1 cellular context compared by ENCODE assay signal in genomic region chr6:70667711-70668498, GRCh38.
A peak's percentile ranks its signal among the peaks of the same experiment; 100 is the strongest.
TF ChIP-seq lines count a peak whose summit lies in the region.

Gene SMAP1 (plus strand): TSS chr6:70667883. CDS start chr6:70668024, 141 bp downstream.

TF ChIP-seq in HepG2, 621 proteins besides CTCF, POLR2A, EP300 and RAD21 (continued from another document and continues in another):
- 0 out of 2 replicates have a peak, but pooled peaks have one; percentile 38 for TF ChIP-seq HOMEZ (CRISPR knock-in tag; IDR thresholded peaks at IDR 0.05; ENCODE audit: low read depth)
- peak; percentile 55; the same call in 1 of the 2 replicates for TF ChIP-seq ZNF766 (CRISPR knock-in tag; IDR thresholded peaks at IDR 0.05; ENCODE audit: borderline replicate concordance)
- TF ChIP-seq MTERF4 (CRISPR knock-in tag; IDR thresholded peaks at IDR 0.05), result peak; percentile 63; the same call in 1 of the 2 replicates
- peak; percentile 76; the same call in 1 of the 2 replicates for TF ChIP-seq ZNF605 (CRISPR knock-in tag; IDR thresholded peaks at IDR 0.05)
- peak; percentile 58; the same call in 1 of the 2 replicates for TF ChIP-seq JUN (CRISPR knock-in tag; IDR thresholded peaks at IDR 0.05)
- TF ChIP-seq NCOA5 (CRISPR knock-in tag; IDR thresholded peaks at IDR 0.05), result no peak
- peak; percentile 66; the same call in 1 of the 2 replicates for TF ChIP-seq ZNF788 (CRISPR knock-in tag; IDR thresholded peaks at IDR 0.05; ENCODE audit: borderline replicate concordance)
- TF ChIP-seq ZBTB3 (CRISPR knock-in tag; IDR thresholded peaks at IDR 0.05; ENCODE audit: borderline replicate concordance, low read depth), result peak; percentile 79; the same call in 1 of the 2 replicates
- 0 out of 2 replicates have a peak, but pooled peaks have one; percentile 65 for TF ChIP-seq GZF1 (CRISPR knock-in tag; IDR thresholded peaks at IDR 0.05)
- peak; percentile 85; the same call in 1 of the 2 replicates for TF ChIP-seq BRF2 (CRISPR knock-in tag; IDR thresholded peaks at IDR 0.05)
- TF ChIP-seq ZNF331 (CRISPR knock-in tag; IDR thresholded peaks at IDR 0.05), result peak; percentile 33; the same call in 1 of the 2 replicates
- peak; percentile 20; the same call in 1 of the 2 replicates for TF ChIP-seq NAIF1 (CRISPR knock-in tag; IDR thresholded peaks at IDR 0.05; ENCODE audit: borderline replicate concordance)
- no peak for TF ChIP-seq FOXK2 (IDR thresholded peaks at IDR 0.05)
- TF ChIP-seq ZNF12 (CRISPR knock-in tag; IDR thresholded peaks at IDR 0.05), result peak; percentile 46; the same call in 1 of the 2 replicates
- TF ChIP-seq ZNF264 (CRISPR knock-in tag; IDR thresholded peaks at IDR 0.05), result 0 out of 2 replicates have a peak, but pooled peaks have one; percentile 7
- peak; percentile 59; the same call in 1 of the 2 replicates for TF ChIP-seq MXD4 (CRISPR knock-in tag; IDR thresholded peaks at IDR 0.05)
- no peak for TF ChIP-seq CEBPG (CRISPR knock-in tag; IDR thresholded peaks at IDR 0.05)
- peak; percentile 69; the same call in 1 of the 2 replicates for TF ChIP-seq XBP1 (CRISPR knock-in tag; IDR thresholded peaks at IDR 0.05)
- peak; percentile 77 for TF ChIP-seq ETV5 (CRISPR knock-in tag; IDR thresholded peaks at IDR 0.05; ENCODE audit: borderline replicate concordance)
- TF ChIP-seq ZNF468 (CRISPR knock-in tag; IDR thresholded peaks at IDR 0.05), result 0 out of 2 replicates have a peak, but pooled peaks have one; percentile 76
- peak; percentile 35; the same call in 1 of the 2 replicates for TF ChIP-seq ZNF710 (CRISPR knock-in tag; IDR thresholded peaks at IDR 0.05; ENCODE audit: borderline replicate concordance)
- TF ChIP-seq KDM5B (CRISPR knock-in tag; IDR thresholded peaks at IDR 0.05; ENCODE audit: borderline replicate concordance), result peak; percentile 94
- no peak for TF ChIP-seq FOXO1 (CRISPR knock-in tag; IDR thresholded peaks at IDR 0.05)
- TF ChIP-seq ZSCAN29 (CRISPR knock-in tag; conservative IDR thresholded peaks at IDR 0.05), result peak; percentile 87; the same call in 1 of the 2 replicates
- TF ChIP-seq GLI4 (CRISPR knock-in tag; IDR thresholded peaks at IDR 0.05; ENCODE audit: borderline replicate concordance), result peak; percentile 80; the same call in 1 of the 2 replicates
- peak; percentile 50; the same call in 1 of the 2 replicates for TF ChIP-seq MYC (CRISPR knock-in tag; IDR thresholded peaks at IDR 0.05; ENCODE audit: borderline replicate concordance)
- TF ChIP-seq ZNF343 (CRISPR knock-in tag; IDR thresholded peaks at IDR 0.05), result peak; percentile 91
- peak; percentile 58; the same call in 1 of the 2 replicates for TF ChIP-seq ZGPAT (CRISPR knock-in tag; IDR thresholded peaks at IDR 0.05)
- peak; percentile 95 for TF ChIP-seq ZSCAN21 (CRISPR knock-in tag; IDR thresholded peaks at IDR 0.05; ENCODE audit: borderline replicate concordance)
- no peak for TF ChIP-seq TBP (CRISPR knock-in tag; IDR thresholded peaks at IDR 0.05)
- TF ChIP-seq REXO4 (CRISPR knock-in tag; IDR thresholded peaks at IDR 0.05; ENCODE audit: borderline replicate concordance), result 0 out of 2 replicates have a peak, but pooled peaks have one; percentile 25
- TF ChIP-seq ELF3 (CRISPR knock-in tag; IDR thresholded peaks at IDR 0.05), result peak; percentile 97
- TF ChIP-seq MED8 (CRISPR knock-in tag; IDR thresholded peaks at IDR 0.05; ENCODE audit: insufficient replicate concordance), result peak; percentile 76
- TF ChIP-seq ZNF674 (CRISPR knock-in tag; IDR thresholded peaks at IDR 0.05; ENCODE audit: low read depth), result peak; percentile 85; the same call in 1 of the 2 replicates
- TF ChIP-seq ZNF567 (CRISPR knock-in tag; IDR thresholded peaks at IDR 0.05; ENCODE audit: borderline replicate concordance), result peak; percentile 72; the same call in 1 of the 2 replicates
- TF ChIP-seq ZNF761 (CRISPR knock-in tag; conservative IDR thresholded peaks at IDR 0.05), result peak; percentile 65; the same call in 1 of the 2 replicates
- peak; percentile 73 for TF ChIP-seq RARA (CRISPR knock-in tag; IDR thresholded peaks at IDR 0.05)
- TF ChIP-seq SOX6 (IDR thresholded peaks at IDR 0.05), result no peak
- 0 out of 2 replicates have a peak, but pooled peaks have one; percentile 40 for TF ChIP-seq SOX6 (CRISPR knock-in tag; IDR thresholded peaks at IDR 0.05)
- TF ChIP-seq ZNF572 (CRISPR knock-in tag; IDR thresholded peaks at IDR 0.05), result no peak
- peak; percentile 50; the same call in 1 of the 2 replicates for TF ChIP-seq HDAC2 (CRISPR knock-in tag; IDR thresholded peaks at IDR 0.05)
- TF ChIP-seq ZNF138 (CRISPR knock-in tag; IDR thresholded peaks at IDR 0.05; ENCODE audit: low read depth), result peak; percentile 46; the same call in 1 of the 2 replicates
- no peak for TF ChIP-seq RNF219 (CRISPR knock-in tag; IDR thresholded peaks at IDR 0.05)
- TF ChIP-seq NCOA1 (CRISPR knock-in tag; IDR thresholded peaks at IDR 0.05), result peak; percentile 74; the same call in 1 of the 2 replicates
- 0 out of 2 replicates have a peak, but pooled peaks have one; percentile 26 for TF ChIP-seq ZNF724P (CRISPR knock-in tag; IDR thresholded peaks at IDR 0.05; ENCODE audit: borderline replicate concordance)
- 0 out of 2 replicates have a peak, but pooled peaks have one; percentile 82 for TF ChIP-seq ZNF510 (CRISPR knock-in tag; IDR thresholded peaks at IDR 0.05; ENCODE audit: low read depth)
- peak; percentile 84 for TF ChIP-seq HOXA3 (CRISPR knock-in tag; IDR thresholded peaks at IDR 0.05)
- TF ChIP-seq ZNF136 (CRISPR knock-in tag; IDR thresholded peaks at IDR 0.05; ENCODE audit: low read depth), result peak; percentile 38; the same call in 1 of the 2 replicates
- TF ChIP-seq THAP11 (CRISPR knock-in tag; IDR thresholded peaks at IDR 0.05), result peak; percentile 52; the same call in 1 of the 2 replicates
- TF ChIP-seq HDAC1 (CRISPR knock-in tag; IDR thresholded peaks at IDR 0.05), result peak; percentile 61
- TF ChIP-seq ZNF687 (CRISPR knock-in tag; IDR thresholded peaks at IDR 0.05), result peak; percentile 94
- no peak for TF ChIP-seq ZNF512B (CRISPR knock-in tag; IDR thresholded peaks at IDR 0.05; ENCODE audit: borderline replicate concordance)
